8 cellular contexts compared by ENCODE assay signal in the genomic region with DNA sequence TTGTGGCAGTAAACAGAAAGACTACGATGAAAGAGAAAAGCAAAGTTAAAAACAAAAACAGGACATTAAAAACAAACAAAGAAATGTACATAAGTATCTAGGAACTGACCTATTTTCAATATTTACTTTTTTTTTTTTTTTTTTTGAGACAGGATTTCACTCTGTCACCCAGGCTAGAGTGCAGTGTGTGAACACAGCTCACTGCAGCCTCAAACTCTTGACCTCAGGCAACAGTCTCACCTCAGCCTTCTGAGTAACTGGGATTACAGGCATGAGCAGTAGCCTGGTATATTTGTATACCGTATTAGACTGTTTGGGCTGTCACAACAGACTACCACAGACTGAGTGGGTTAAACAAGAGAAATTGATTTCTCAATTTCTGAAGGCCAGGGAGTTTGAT.
"Had no signal": no experiment of that assay in that cellular context is flagged by ENCODE, and none has a peak within 500 bp of the region (broad histone marks: within the 10 kb centered on the region; RNA-seq: fewer than 3 reads in every experiment).

No MANE protein-coding gene starts in this region.

- H3K27ac Mint-ChIP-seq: GM23338, H9, IgD-negative memory B cell had no signal

- H3K4me3 ChIP-seq: GM23338 had no signal

- H3K4me3 Mint-ChIP-seq: GM23338, H9, IgD-negative memory B cell had no signal

- H3K36me3 Mint-ChIP-seq: IgD-negative memory B cell had no signal

- ATAC-seq: GM23338 had no signal

- FAIRE-seq: H54, HTR-8/SVneo had no signal

- H2AFZ ChIP-seq: GM23338 had no signal

- DNase-seq: H9, HCEC 1CT, KBM-7 had no signal

- H3K4me2 ChIP-seq: GM23338, KMS-11 had no signal

- H3K27ac ChIP-seq: KMS-11 had no signal

- H3K27me3 Mint-ChIP-seq: IgD-negative memory B cell had no signal

- H3K9ac ChIP-seq: KMS-11 had no signal

- H3K4me1 Mint-ChIP-seq: GM23338, IgD-negative memory B cell had no signal
